In genomic region chr17:37840576-37840975, GRCh38 we compare ENCODE assay signal across 32 cellular contexts.
"Had no signal": no experiment of that assay in that cellular context is flagged by ENCODE, and none has a peak within 500 bp of the region (broad histone marks: within the 10 kb centered on the region; RNA-seq: fewer than 3 reads in every experiment).

No MANE protein-coding gene starts in this region.

- H3K4me1 ChIP-seq: adrenal gland, body of pancreas, breast epithelium had no signal

- FAIRE-seq: astrocyte, colon, TTC549 had no signal

- H3K27ac ChIP-seq: adrenal gland, body of pancreas, brain microvascular endothelial cell, breast epithelium, VCaP had no signal

- H3K27me3 ChIP-seq: body of pancreas, brain microvascular endothelial cell had no signal

- H3K9me3 ChIP-seq: adrenal gland, body of pancreas, breast epithelium had no signal

- DNase-seq: activated B cell treated with CpG ODN at 0.5 μM for 24 hours; activated CD4-positive, alpha-beta memory T cell treated with anti-CD3 and anti-CD28 coated beads for 36 hours; activated CD4-positive, alpha-beta T cell treated with anti-CD3 and anti-CD28 coated beads for 48 hours; activated CD4-positive, alpha-beta T cell treated with anti-CD3 and anti-CD28 coated beads, Interleukin-2, amount 10 ng/mL, durations not matched to agents 7 days and 5 days; activated CD4-positive, CD25-positive, alpha-beta regulatory T cell treated with anti-CD3 and anti-CD28 coated beads, Interleukin-2, amount 50 U/mL, for 72 hours; activated CD8-positive, alpha-beta memory T cell treated with anti-CD3 and anti-CD28 coated beads, Interleukin-2, amount 50 U/mL, for 4 hours; activated CD8-positive, alpha-beta T cell treated with anti-CD3 and anti-CD28 coated beads for 36 hours; activated effector memory CD4-positive, alpha-beta T cell treated with anti-CD3 and anti-CD28 coated beads, Interleukin-2, amount 50 U/mL, for 16 hours; activated gamma-delta T cell treated with Interleukin-2 at 50 U/mL for 16 hours; activated naive CD4-positive, alpha-beta T cell; activated naive CD4-positive, alpha-beta T cell treated with anti-CD3 and anti-CD28 coated beads for 36 hours; activated naive CD4-positive, alpha-beta T cell treated with anti-CD3 and anti-CD28 coated beads, Interleukin-2, amount 50 U/mL, for 16 hours; activated naive CD8-positive, alpha-beta T cell treated with anti-CD3 and anti-CD28 coated beads for 36 hours; activated T-cell treated with anti-CD3 and anti-CD28 coated beads for 4 hours; activated T-cell treated with anti-CD3 and anti-CD28 coated beads, Interleukin-2, amount 50 U/mL, for 1 hour; activated T-cell treated with anti-CD3 and anti-CD28 coated beads, Interleukin-2, amount 50 U/mL, for 4 hours; activated T-cell treated with anti-CD3 and anti-CD28 coated beads, Interleukin-2, amount 50 U/mL, for 72 hours; adrenal gland; amniotic stem cell; aorta; body of pancreas; brain microvascular endothelial cell; central memory CD4-positive, alpha-beta T cell; T-helper 2 cell; T-helper 9 cell had no signal

- ATAC-seq: activated CD8-positive, alpha-beta T cell treated with anti-CD3 and anti-CD28 coated beads for 36 hours; activated naive CD4-positive, alpha-beta T cell treated with anti-CD3 and anti-CD28 coated beads, Interleukin-2, amount 50 U/mL, for 72 hours; activated T-cell treated with anti-CD3 and anti-CD28 coated beads, Interleukin-2, amount 50 U/mL, for 4 hours; activated T-cell treated with anti-CD3 and anti-CD28 coated beads, Interleukin-2, amount 50 U/mL, for 72 hours; activated T-helper 17 cell treated with anti-CD3 and anti-CD28 coated beads, Interleukin-2, amount 50 U/mL, for 72 hours; body of pancreas had no signal

- H3K4me3 ChIP-seq: adrenal gland, body of pancreas, breast epithelium had no signal

- H3K36me3 ChIP-seq: adrenal gland, brain microvascular endothelial cell, breast epithelium had no signal
